ENCODE assay signal across 8 cellular contexts in genomic region chr11:69382131-69383128, GRCh38.
A peak's percentile ranks its signal among the peaks of the same experiment; 100 is the strongest.
DNase-seq lines count a peak whose midpoint lies in the region; ATAC-seq, FAIRE-seq and TF ChIP-seq lines count a peak whose summit lies in the region.

No MANE protein-coding gene starts in this region.

- intact Hi-C loops in pancreas (cut with DNase I), result no loop called here

- H3K27me3 ChIP-seq in HL-60 (ENCODE audit: insufficient read depth, poor library complexity, severe bottlenecking), result no peaks in the 10 kb centered on the region
- H3K27me3 ChIP-seq in pancreas, result no peaks in the 10 kb centered on the region

- no peaks in the 10 kb centered on the region for H3K4me1 ChIP-seq in pancreas

- peak; percentile 85 to 88 for DNase-seq in HL-60 (ENCODE audit: low read depth in 1 of 2, low spot score in 1 of 2)
- peak; percentile 55 for DNase-seq in RPMI7951 (ENCODE audit: low read depth)
- DNase-seq in fibroblast of the aortic adventitia (ENCODE audit: low read depth), result peak; percentile 59
- DNase-seq in pancreas, result peak in 1 of 6 donors; percentile 51
- DNase-seq in DMS79 treated with DMSO at 0.1 percent for 48 hours (lab: John Stamatoyannopoulos, UW), result no peak
- no peak for DNase-seq in superior temporal gyrus (ENCODE audit: extremely low spot score)
- no peak for DNase-seq in NCI-H345 treated with DMSO at 0.1 percent for 48 hours (lab: John Stamatoyannopoulos, UW; ENCODE audit: unreplicated experiment)
- no peak for DNase-seq in stimulated activated CD4-positive, alpha-beta T cell treated with anti-CD3 and anti-CD28 coated beads, Interleukin-2, amount 100 ng/mL, for 24 hours

- peak in 3 of 4 donors; percentile 20 to 78 (median 58) for ATAC-seq in pancreas

- TF ChIP-seq CTCF in HL-60 (IDR thresholded peaks at IDR 0.05; ENCODE audit: insufficient read depth, low read length) (no peak), fibroblast of the aortic adventitia (IDR thresholded peaks at IDR 0.05; ENCODE audit: insufficient read depth, low read length) (no peak), pancreas (IDR thresholded peaks at IDR 0.05) (no peak)

- FAIRE-seq in pancreas (lab: Jason Lieb, UNC), result no peak

- WGBS in pancreas, 2 donors, result 86% methylated on average over 27 of the region's 27 CpGs

- no peaks in the 10 kb centered on the region for H3K36me3 ChIP-seq in pancreas

- H3K9me3 ChIP-seq in pancreas, result no peaks in the 10 kb centered on the region

- H3K27ac ChIP-seq in HL-60 (replicated peaks) (peak overlapping the region; percentile 56), pancreas (no peak overlapping the region)

- H3K4me3 ChIP-seq in HL-60 (replicated peaks; ENCODE audit: insufficient read depth, low read length) (0 out of 2 replicates have a peak overlapping the region, but pooled peaks have one; percentile 17), fibroblast of the aortic adventitia (ENCODE audit: low read depth, low read length) (no peak overlapping the region), pancreas (no peak overlapping the region)

Comparison
In these comparisons a context has a peak if more than half of its experiments do, and no peak if none do; other contexts are left out.
1. DNase-seq: peak in HL-60 (2 of 2), RPMI7951 (single experiment) and fibroblast of the aortic adventitia (single experiment); none in DMS79 treated with DMSO at 0.1 percent for 48 hours (single experiment), superior temporal gyrus (single experiment), NCI-H345 treated with DMSO at 0.1 percent for 48 hours (single experiment) and stimulated activated CD4-positive, alpha-beta T cell treated with anti-CD3 and anti-CD28 coated beads, Interleukin-2, amount 100 ng/mL, for 24 hours (0 of 2).